Comparison of ENCODE assay signal across 1 cellular context in the genomic region with DNA sequence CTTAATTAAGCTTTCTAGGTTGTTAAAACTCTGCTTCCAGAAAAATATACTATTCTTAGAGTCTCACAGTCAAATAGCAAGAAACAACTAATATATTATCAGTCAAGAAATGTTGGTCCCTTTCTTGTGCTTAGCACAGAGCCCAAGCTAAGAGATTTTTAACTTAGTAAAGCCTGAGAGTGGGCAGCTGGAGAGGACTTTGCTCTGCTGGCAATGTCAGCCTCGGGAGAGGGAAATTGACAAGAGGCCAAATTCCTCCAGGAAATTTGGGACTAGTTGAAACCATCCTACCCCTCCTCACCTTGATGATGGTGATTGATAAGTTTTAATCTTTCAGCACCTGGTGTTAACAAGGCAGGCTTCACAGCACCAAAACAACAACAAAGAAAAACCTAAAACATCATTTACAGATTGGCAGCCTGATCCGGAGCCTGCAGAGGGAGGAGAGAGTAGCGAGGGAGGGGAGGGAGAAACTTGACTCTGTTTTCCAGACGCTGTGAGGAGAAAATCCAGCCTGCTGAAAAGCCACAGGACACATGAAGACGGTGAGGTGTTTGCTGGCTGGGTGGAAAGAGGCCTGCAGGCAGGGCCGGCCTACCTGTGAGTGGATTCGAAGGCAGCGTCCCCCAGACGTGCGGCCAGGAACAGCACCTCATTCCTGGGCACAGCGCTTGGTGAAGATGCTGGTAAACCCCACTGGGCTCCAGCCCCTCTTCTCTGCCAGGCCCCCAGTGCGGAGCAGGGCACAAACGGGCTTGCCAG.
TF ChIP-seq lines count a peak whose summit lies in the region.

No MANE protein-coding gene starts in this region.

TF ChIP-seq in HepG2, 621 proteins besides CTCF, POLR2A, EP300 and RAD21 (continued from another document):
- TF ChIP-seq ZNF773 (CRISPR knock-in tag; IDR thresholded peaks at IDR 0.05; ENCODE audit: borderline replicate concordance): no peak
- TF ChIP-seq SALL2 (CRISPR knock-in tag; IDR thresholded peaks at IDR 0.05): no peak
- TF ChIP-seq, protein P1, sequence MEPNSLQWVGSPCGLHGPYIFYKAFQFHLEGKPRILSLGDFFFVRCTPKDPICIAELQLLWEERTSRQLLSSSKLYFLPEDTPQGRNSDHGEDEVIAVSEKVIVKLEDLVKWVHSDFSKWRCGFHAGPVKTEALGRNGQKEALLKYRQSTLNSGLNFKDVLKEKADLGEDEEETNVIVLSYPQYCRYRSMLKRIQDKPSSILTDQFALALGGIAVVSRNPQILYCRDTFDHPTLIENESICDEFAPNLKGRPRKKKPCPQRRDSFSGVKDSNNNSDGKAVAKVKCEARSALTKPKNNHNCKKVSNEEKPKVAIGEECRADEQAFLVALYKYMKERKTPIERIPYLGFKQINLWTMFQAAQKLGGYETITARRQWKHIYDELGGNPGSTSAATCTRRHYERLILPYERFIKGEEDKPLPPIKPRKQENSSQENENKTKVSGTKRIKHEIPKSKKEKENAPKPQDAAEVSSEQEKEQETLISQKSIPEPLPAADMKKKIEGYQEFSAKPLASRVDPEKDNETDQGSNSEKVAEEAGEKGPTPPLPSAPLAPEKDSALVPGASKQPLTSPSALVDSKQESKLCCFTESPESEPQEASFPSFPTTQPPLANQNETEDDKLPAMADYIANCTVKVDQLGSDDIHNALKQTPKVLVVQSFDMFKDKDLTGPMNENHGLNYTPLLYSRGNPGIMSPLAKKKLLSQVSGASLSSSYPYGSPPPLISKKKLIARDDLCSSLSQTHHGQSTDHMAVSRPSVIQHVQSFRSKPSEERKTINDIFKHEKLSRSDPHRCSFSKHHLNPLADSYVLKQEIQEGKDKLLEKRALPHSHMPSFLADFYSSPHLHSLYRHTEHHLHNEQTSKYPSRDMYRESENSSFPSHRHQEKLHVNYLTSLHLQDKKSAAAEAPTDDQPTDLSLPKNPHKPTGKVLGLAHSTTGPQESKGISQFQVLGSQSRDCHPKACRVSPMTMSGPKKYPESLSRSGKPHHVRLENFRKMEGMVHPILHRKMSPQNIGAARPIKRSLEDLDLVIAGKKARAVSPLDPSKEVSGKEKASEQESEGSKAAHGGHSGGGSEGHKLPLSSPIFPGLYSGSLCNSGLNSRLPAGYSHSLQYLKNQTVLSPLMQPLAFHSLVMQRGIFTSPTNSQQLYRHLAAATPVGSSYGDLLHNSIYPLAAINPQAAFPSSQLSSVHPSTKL (CRISPR knock-in tag; IDR thresholded peaks at IDR 0.05): peak; percentile 11; the same call in 1 of the 2 replicates
- TF ChIP-seq MIXL1 (CRISPR knock-in tag; IDR thresholded peaks at IDR 0.05): no peak
- TF ChIP-seq KDM6A (CRISPR knock-in tag; IDR thresholded peaks at IDR 0.05; ENCODE audit: low read depth): no peak
- TF ChIP-seq SMAD3 (CRISPR knock-in tag; IDR thresholded peaks at IDR 0.05): no peak
- TF ChIP-seq PHF8 (CRISPR knock-in tag; IDR thresholded peaks at IDR 0.05): no peak
- TF ChIP-seq HDAC6 (IDR thresholded peaks at IDR 0.05; ENCODE audit: low read depth, low read length): no peak
- TF ChIP-seq, protein P2, sequence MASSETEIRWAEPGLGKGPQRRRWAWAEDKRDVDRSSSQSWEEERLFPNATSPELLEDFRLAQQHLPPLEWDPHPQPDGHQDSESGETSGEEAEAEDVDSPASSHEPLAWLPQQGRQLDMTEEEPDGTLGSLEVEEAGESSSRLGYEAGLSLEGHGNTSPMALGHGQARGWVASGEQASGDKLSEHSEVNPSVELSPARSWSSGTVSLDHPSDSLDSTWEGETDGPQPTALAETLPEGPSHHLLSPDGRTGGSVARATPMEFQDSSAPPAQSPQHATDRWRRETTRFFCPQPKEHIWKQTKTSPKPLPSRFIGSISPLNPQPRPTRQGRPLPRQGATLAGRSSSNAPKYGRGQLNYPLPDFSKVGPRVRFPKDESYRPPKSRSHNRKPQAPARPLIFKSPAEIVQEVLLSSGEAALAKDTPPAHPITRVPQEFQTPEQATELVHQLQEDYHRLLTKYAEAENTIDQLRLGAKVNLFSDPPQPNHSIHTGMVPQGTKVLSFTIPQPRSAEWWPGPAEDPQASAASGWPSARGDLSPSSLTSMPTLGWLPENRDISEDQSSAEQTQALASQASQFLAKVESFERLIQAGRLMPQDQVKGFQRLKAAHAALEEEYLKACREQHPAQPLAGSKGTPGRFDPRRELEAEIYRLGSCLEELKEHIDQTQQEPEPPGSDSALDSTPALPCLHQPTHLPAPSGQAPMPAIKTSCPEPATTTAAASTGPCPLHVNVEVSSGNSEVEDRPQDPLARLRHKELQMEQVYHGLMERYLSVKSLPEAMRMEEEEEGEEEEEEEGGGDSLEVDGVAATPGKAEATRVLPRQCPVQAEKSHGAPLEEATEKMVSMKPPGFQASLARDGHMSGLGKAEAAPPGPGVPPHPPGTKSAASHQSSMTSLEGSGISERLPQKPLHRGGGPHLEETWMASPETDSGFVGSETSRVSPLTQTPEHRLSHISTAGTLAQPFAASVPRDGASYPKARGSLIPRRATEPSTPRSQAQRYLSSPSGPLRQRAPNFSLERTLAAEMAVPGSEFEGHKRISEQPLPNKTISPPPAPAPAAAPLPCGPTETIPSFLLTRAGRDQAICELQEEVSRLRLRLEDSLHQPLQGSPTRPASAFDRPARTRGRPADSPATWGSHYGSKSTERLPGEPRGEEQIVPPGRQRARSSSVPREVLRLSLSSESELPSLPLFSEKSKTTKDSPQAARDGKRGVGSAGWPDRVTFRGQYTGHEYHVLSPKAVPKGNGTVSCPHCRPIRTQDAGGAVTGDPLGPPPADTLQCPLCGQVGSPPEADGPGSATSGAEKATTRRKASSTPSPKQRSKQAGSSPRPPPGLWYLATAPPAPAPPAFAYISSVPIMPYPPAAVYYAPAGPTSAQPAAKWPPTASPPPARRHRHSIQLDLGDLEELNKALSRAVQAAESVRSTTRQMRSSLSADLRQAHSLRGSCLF (CRISPR knock-in tag; IDR thresholded peaks at IDR 0.05; ENCODE audit: borderline replicate concordance): no peak
- TF ChIP-seq SOX6 (IDR thresholded peaks at IDR 0.05): no peak
- TF ChIP-seq SOX6 (CRISPR knock-in tag; IDR thresholded peaks at IDR 0.05): no peak
- TF ChIP-seq, protein P3, sequence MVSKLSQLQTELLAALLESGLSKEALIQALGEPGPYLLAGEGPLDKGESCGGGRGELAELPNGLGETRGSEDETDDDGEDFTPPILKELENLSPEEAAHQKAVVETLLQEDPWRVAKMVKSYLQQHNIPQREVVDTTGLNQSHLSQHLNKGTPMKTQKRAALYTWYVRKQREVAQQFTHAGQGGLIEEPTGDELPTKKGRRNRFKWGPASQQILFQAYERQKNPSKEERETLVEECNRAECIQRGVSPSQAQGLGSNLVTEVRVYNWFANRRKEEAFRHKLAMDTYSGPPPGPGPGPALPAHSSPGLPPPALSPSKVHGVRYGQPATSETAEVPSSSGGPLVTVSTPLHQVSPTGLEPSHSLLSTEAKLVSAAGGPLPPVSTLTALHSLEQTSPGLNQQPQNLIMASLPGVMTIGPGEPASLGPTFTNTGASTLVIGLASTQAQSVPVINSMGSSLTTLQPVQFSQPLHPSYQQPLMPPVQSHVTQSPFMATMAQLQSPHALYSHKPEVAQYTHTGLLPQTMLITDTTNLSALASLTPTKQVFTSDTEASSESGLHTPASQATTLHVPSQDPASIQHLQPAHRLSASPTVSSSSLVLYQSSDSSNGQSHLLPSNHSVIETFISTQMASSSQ (IDR thresholded peaks at IDR 0.05; ENCODE audit: low read depth): no peak
- TF ChIP-seq, protein P3 (CRISPR knock-in tag; IDR thresholded peaks at IDR 0.05; ENCODE audit: borderline replicate concordance): no peak
- no peak for TF ChIP-seq ZNF549 (CRISPR knock-in tag; IDR thresholded peaks at IDR 0.05)
- TF ChIP-seq ZFP41 (CRISPR knock-in tag; IDR thresholded peaks at IDR 0.05; ENCODE audit: borderline replicate concordance): no peak
- TF ChIP-seq, protein P4, sequence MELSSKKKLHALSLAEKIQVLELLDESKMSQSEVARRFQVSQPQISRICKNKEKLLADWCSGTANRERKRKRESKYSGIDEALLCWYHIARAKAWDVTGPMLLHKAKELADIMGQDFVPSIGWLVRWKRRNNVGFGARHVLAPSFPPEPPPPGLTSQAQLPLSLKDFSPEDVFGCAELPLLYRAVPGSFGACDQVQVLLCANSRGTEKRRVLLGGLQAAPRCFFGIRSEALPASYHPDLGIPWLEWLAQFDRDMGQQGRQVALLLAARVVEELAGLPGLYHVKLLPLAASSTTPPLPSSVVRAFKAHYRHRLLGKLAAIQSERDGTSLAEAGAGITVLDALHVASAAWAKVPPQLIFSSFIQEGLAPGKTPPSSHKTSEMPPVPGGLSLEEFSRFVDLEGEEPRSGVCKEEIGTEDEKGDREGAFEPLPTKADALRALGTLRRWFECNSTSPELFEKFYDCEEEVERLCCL (CRISPR knock-in tag; IDR thresholded peaks at IDR 0.05; ENCODE audit: borderline replicate concordance): no peak
- 0 out of 2 replicates have a peak, but pooled peaks have one; percentile 19 for TF ChIP-seq ZNF605 (CRISPR knock-in tag; IDR thresholded peaks at IDR 0.05)
- TF ChIP-seq MAFF (IDR thresholded peaks at IDR 0.05; ENCODE audit: low read depth, low read length): no peak
- TF ChIP-seq, protein P5, sequence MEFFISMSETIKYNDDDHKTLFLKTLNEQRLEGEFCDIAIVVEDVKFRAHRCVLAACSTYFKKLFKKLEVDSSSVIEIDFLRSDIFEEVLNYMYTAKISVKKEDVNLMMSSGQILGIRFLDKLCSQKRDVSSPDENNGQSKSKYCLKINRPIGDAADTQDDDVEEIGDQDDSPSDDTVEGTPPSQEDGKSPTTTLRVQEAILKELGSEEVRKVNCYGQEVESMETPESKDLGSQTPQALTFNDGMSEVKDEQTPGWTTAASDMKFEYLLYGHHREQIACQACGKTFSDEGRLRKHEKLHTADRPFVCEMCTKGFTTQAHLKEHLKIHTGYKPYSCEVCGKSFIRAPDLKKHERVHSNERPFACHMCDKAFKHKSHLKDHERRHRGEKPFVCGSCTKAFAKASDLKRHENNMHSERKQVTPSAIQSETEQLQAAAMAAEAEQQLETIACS (CRISPR knock-in tag; IDR thresholded peaks at IDR 0.05): no peak
- TF ChIP-seq, protein P6, sequence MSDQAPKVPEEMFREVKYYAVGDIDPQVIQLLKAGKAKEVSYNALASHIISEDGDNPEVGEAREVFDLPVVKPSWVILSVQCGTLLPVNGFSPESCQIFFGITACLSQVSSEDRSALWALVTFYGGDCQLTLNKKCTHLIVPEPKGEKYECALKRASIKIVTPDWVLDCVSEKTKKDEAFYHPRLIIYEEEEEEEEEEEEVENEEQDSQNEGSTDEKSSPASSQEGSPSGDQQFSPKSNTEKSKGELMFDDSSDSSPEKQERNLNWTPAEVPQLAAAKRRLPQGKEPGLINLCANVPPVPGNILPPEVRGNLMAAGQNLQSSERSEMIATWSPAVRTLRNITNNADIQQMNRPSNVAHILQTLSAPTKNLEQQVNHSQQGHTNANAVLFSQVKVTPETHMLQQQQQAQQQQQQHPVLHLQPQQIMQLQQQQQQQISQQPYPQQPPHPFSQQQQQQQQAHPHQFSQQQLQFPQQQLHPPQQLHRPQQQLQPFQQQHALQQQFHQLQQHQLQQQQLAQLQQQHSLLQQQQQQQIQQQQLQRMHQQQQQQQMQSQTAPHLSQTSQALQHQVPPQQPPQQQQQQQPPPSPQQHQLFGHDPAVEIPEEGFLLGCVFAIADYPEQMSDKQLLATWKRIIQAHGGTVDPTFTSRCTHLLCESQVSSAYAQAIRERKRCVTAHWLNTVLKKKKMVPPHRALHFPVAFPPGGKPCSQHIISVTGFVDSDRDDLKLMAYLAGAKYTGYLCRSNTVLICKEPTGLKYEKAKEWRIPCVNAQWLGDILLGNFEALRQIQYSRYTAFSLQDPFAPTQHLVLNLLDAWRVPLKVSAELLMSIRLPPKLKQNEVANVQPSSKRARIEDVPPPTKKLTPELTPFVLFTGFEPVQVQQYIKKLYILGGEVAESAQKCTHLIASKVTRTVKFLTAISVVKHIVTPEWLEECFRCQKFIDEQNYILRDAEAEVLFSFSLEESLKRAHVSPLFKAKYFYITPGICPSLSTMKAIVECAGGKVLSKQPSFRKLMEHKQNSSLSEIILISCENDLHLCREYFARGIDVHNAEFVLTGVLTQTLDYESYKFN (CRISPR knock-in tag; conservative IDR thresholded peaks at IDR 0.05): peak; percentile 45; the same call in 1 of the 2 replicates
